In genomic region chr7:1707756-1708611, GRCh38 we compare ENCODE assay signal across 1 cellular context.
TF ChIP-seq lines count a peak whose summit lies in the region.

No MANE protein-coding gene starts in this region.

TF ChIP-seq in GM23338, 12 proteins besides CTCF, POLR2A, EP300 and RAD21 (continued from another document):
- TF ChIP-seq REST (IDR thresholded peaks at IDR 0.05; ENCODE audit: unreplicated experiment) (no peak), NANOG (IDR thresholded peaks at IDR 0.05; ENCODE audit: borderline replicate concordance) (no peak), JUNB (IDR thresholded peaks at IDR 0.05; ENCODE audit: unreplicated experiment) (no peak), POLR2AphosphoS5 (IDR thresholded peaks at IDR 0.05; ENCODE audit: low read depth) (no peak), EZH2phosphoT487 (IDR thresholded peaks at IDR 0.05; ENCODE audit: unreplicated experiment) (no peak)
TF ChIP-seq in GM23338: peak in this region for 0.
